In genomic region chr4:147003956-147004580, GRCh38 we compare ENCODE assay signal across 1 cellular context.
TF ChIP-seq lines count a peak whose summit lies in the region.

No MANE protein-coding gene starts in this region.

TF ChIP-seq in H1, 55 proteins besides CTCF, POLR2A, EP300 and RAD21 (continued from another document):
- TF ChIP-seq USF2 (IDR thresholded peaks at IDR 0.05; ENCODE audit: low read length), result no peak
- no peak for TF ChIP-seq CREB1 (IDR thresholded peaks at IDR 0.05)
- TF ChIP-seq MAX (IDR thresholded peaks at IDR 0.05), result no peak
- no peak for TF ChIP-seq CHD1 (IDR thresholded peaks at IDR 0.05; ENCODE audit: low read depth, low read length)
